In the genomic region with DNA sequence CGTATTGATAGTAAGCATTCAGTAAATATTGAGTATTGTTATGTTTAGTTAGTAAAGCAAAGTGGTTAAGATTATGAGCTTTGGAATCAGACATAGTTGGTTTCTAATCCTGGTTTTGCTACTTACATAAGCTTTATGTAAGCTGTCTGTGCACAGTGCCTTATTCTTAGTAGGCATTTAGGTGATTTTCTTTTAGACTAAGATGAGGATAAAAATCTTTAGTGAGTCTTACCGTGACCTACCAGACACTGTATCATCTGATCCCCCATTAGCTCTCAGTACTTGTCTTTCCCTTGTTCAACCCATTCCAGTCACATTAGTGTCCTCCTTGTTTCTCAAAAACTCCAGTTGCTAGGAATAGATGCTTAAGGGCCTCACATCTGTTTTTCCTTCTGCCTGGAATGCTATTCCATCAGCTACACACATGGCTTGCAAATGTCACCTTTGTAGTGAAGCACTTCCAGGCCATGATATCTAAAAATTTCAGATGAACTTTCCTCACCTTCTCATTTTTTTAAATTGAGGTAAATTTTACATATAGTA, we compare ENCODE assay signal across 21 cellular contexts. TPM values are rescaled to one million over a fixed set of nuclear protein-coding genes. Genes with fewer than 3 reads are reported as not detected.
DNase-seq lines count a peak whose midpoint lies in the region; ATAC-seq and TF ChIP-seq lines count a peak whose summit lies in the region.
"Had no signal": no experiment of that assay in that cellular context is flagged by ENCODE, and none has a peak within 500 bp of the region (broad histone marks: within the 10 kb centered on the region; RNA-seq: fewer than 3 reads in every experiment).

No MANE protein-coding gene starts in this region.

- TF ChIP-seq CTCF in BJ (IDR thresholded peaks at IDR 0.05; ENCODE audit: insufficient read depth, low read depth, low read length) (no peak), HFFc6 (IDR thresholded peaks at IDR 0.05) (no peak)

- H3K36me3 ChIP-seq in BJ (ENCODE audit: control insufficient read depth, insufficient read depth, low read length) = no peaks in the 10 kb centered on the region
- H3K36me3 ChIP-seq: transverse colon had no signal

- H3K27ac ChIP-seq in cingulate gyrus (ENCODE audit: low read depth, low read length) = peak overlapping the region; percentile 61
- H3K27ac ChIP-seq: transverse colon had no signal

- peak overlapping the region; percentile 8; the same call in 1 of the 2 replicates for H3K27ac Mint-ChIP-seq in HFFc6
- H3K27ac Mint-ChIP-seq in immature natural killer cell = no peak overlapping the region
- H3K27ac Mint-ChIP-seq: B cell; mesothelial cell of epicardium; natural killer cell treated with Interleukin-12 subunit alpha and Interleukin-12 subunit beta and Interleukin-15 and Interleukin-18, amount 100 ng/mL, for 72 hours; T-helper 17 cell had no signal

- H3K4me1 Mint-ChIP-seq in HFFc6 (ENCODE audit: low read depth) = peaks cover 21% of the 10 kb centered on the region
- peaks cover under 1 to 2% of the 10 kb centered on the region in 2 donors for H3K4me1 Mint-ChIP-seq in immature natural killer cell
- H3K4me1 Mint-ChIP-seq: B cell, mesothelial cell of epicardium had no signal

- H3K27me3 ChIP-seq in BJ (ENCODE audit: control insufficient read depth, insufficient read depth, low read length) = no peaks in the 10 kb centered on the region
- H3K27me3 ChIP-seq: transverse colon had no signal

- no peak for ATAC-seq in esophagus mucosa
- ATAC-seq: GM12878; natural killer cell treated with Interleukin-12 subunit alpha and Interleukin-12 subunit beta and Interleukin-15 and Interleukin-18, amount 100 ng/mL, for 72 hours; PC-3; T-helper 17 cell had no signal

- H3K27me3 Mint-ChIP-seq in HFFc6 (ENCODE audit: insufficient read depth) = no peaks in the 10 kb centered on the region; the same call in 1 of the 2 replicates
- H3K27me3 Mint-ChIP-seq in immature natural killer cell (ENCODE audit: low read depth in 3 of 3) = peaks cover 0 to 2% (median 2%) of the 10 kb centered on the region in 3 donors
- H3K27me3 Mint-ChIP-seq: B cell; natural killer cell treated with Interleukin-12 subunit alpha and Interleukin-12 subunit beta and Interleukin-15 and Interleukin-18, amount 100 ng/mL, for 72 hours; T-helper 17 cell had no signal

- POLR2A ChIA-PET in BJ (lab: Charles Lee) = no interaction called here

- H3K9me3 Mint-ChIP-seq in HFFc6 (no peaks in the 10 kb centered on the region), immature natural killer cell (no peaks in the 10 kb centered on the region)
- H3K9me3 Mint-ChIP-seq: mesothelial cell of epicardium; natural killer cell treated with Interleukin-12 subunit alpha and Interleukin-12 subunit beta and Interleukin-15 and Interleukin-18, amount 100 ng/mL, for 72 hours had no signal

- no peak overlapping the region for H3K4me3 ChIP-seq in BJ (ENCODE audit: low read depth, low read length)
- H3K4me3 ChIP-seq: GM12878, transverse colon had no signal

- H3K36me3 Mint-ChIP-seq in HFFc6 (ENCODE audit: low read depth) (no peaks in the 10 kb centered on the region; the same call in 1 of the 2 replicates), immature natural killer cell (no peaks in the 10 kb centered on the region)
- H3K36me3 Mint-ChIP-seq: mesothelial cell of epicardium; natural killer cell treated with Interleukin-12 subunit alpha and Interleukin-12 subunit beta and Interleukin-15 and Interleukin-18, amount 100 ng/mL, for 72 hours had no signal

- DNase-seq in BJ (ENCODE audit: low read depth) (peak; percentile 84), HFFc6 (peak; percentile 54), middle frontal gyrus (ENCODE audit: extremely low spot score, low spot score) (peak; percentile 37), immature natural killer cell (no peak), COR-L47 (lab: John Stamatoyannopoulos, UW) (no peak)
- DNase-seq: activated CD4-positive, alpha-beta T cell treated with anti-CD3 and anti-CD28 coated beads, Interleukin-2, amount 50 U/mL, for 4 hours; activated CD8-positive, alpha-beta memory T cell treated with anti-CD3 and anti-CD28 coated beads, Interleukin-2, amount 50 U/mL, for 48 hours; cortex of kidney; KG1; NCI-H1694; PC-3; stimulated activated CD4-positive, alpha-beta T cell treated with anti-CD3 and anti-CD28 coated beads, Interleukin-2, amount 100 ng/mL, for 24 hours; stimulated activated naive CD4-positive, alpha-beta T cell; T-helper 17 cell; transverse colon had no signal

- H3K4me3 Mint-ChIP-seq in HFFc6 (no peak overlapping the region), immature natural killer cell (no peak overlapping the region)
- H3K4me3 Mint-ChIP-seq: B cell; mesothelial cell of epicardium; natural killer cell treated with Interleukin-12 subunit alpha and Interleukin-12 subunit beta and Interleukin-15 and Interleukin-18, amount 100 ng/mL, for 72 hours; T-helper 17 cell had no signal

- CTCF ChIA-PET in BJ (lab: Yijun Ruan, JAX) = interaction anchor here (0.7 kb wide), 1 partner anchor 14 kb away, joined by 3 read pairs; no protein-coding TSS in a partner anchor

RNA-seq across cellular contexts. Expression of a gene that starts 18.8 kb away (rescaled TPM):
- 9.4 and 10.8 TPM in 2 replicates for polyA plus RNA-seq in BJ (2011; rRNA removed)
- 40.3 and 48.6 TPM in 2 replicates for polyA minus RNA-seq in BJ (2011; rRNA and poly(A)+ RNA removed)
- total RNA-seq in HFFc6 (2021; fragmentation: NEBNext Ultra II Directional; extraction: Animal tissue kit (Norgen Biotek cat#: 25700)) = 1 to 10 TPM; 5.3 to 9.9 (median 6.9) TPM
- 1 to 10 TPM; 3.8 to 8.3 (median 4.3) TPM for polyA plus RNA-seq in immature natural killer cell
- total RNA-seq in esophagus mucosa = 12.8 TPM

RNA-seq across cellular contexts. Expression of a gene that starts 25.5 kb away (rescaled TPM):
- 50.4 and 64.6 TPM in 2 replicates for polyA plus RNA-seq in BJ (2011; rRNA removed)
- 13.1 and 17.1 TPM in 2 replicates for polyA minus RNA-seq in BJ (2011; rRNA and poly(A)+ RNA removed)
- total RNA-seq in HFFc6 (2021; fragmentation: NEBNext Ultra II Directional; extraction: Animal tissue kit (Norgen Biotek cat#: 25700)) = 10 to 100 TPM; 17.5 to 47.5 (median 40.3) TPM
- 1 to 10 TPM; 4.2 to 6.2 (median 6.1) TPM for polyA plus RNA-seq in immature natural killer cell
- total RNA-seq in esophagus mucosa = 9.2 TPM

Comparison
In these comparisons a context has a peak if more than half of its experiments do, and no peak if none do; other contexts are left out.
1. DNase-seq: peak in BJ (single experiment), HFFc6 (single experiment) and middle frontal gyrus (single experiment); none in immature natural killer cell (0 of 3) and COR-L47 (single experiment).